Comparison of ENCODE assay signal across 22 cellular contexts in genomic region chr15:83695246-83695645, GRCh38. TPM values are rescaled to one million over a fixed set of nuclear protein-coding genes. Genes with fewer than 3 reads are reported as not detected.
DNase-seq lines count a peak whose midpoint lies in the region; ATAC-seq, FAIRE-seq and TF ChIP-seq lines count a peak whose summit lies in the region.
"Had no signal": no experiment of that assay in that cellular context is flagged by ENCODE, and none has a peak within 500 bp of the region (broad histone marks: within the 10 kb centered on the region; RNA-seq: fewer than 3 reads in every experiment).

No MANE protein-coding gene starts in this region.

- H3K79me1 ChIP-seq in trophoblast cell (ENCODE audit: low read length): peaks cover 12% of the 10 kb centered on the region

- no peak for FAIRE-seq in HTR-8/SVneo (lab: Jason Lieb, UNC)
- FAIRE-seq: GM12892 had no signal

- H4K12ac ChIP-seq in trophoblast cell (ENCODE audit: low read depth, low read length): no peak overlapping the region

- no peak overlapping the region for H4K8ac ChIP-seq in trophoblast cell (ENCODE audit: low read depth, low read length)

- peak overlapping the region; percentile 77 for H3K14ac ChIP-seq in trophoblast cell (ENCODE audit: low read length)

- WGBS in trophoblast cell (ENCODE audit: extremely low coverage, insufficient coverage, insufficient read length): no CpG with 5 or more reads among the region's 3 CpGs

- intact Hi-C loops in ascending aorta (cut with DNase I): no loop called here

- no peak for TF ChIP-seq CTCF in ascending aorta (IDR thresholded peaks at IDR 0.05)

- H3K9ac ChIP-seq in trophoblast cell (ENCODE audit: low read length): no peak overlapping the region

- H2BK120ac ChIP-seq in trophoblast cell (ENCODE audit: insufficient read depth, low read length, poor library complexity): no peak overlapping the region

- H3K27ac ChIP-seq in ascending aorta (peak overlapping the region; percentile 67 to 86), trophoblast cell (ENCODE audit: low read depth, low read length) (peak overlapping the region; percentile 69)
- H3K27ac ChIP-seq: lower lobe of right lung, prostate gland, suprapubic skin had no signal

- H2BK5ac ChIP-seq in trophoblast cell (ENCODE audit: low read depth, low read length, poor library complexity): no peak overlapping the region

- H2BK12ac ChIP-seq in trophoblast cell (ENCODE audit: low read length): peak overlapping the region; percentile 3

- H4K91ac ChIP-seq in trophoblast cell (ENCODE audit: low read depth, low read length): peak overlapping the region; percentile 64

- no peak overlapping the region for H3K23ac ChIP-seq in trophoblast cell (ENCODE audit: low read length)

- no peak overlapping the region for H3K18ac ChIP-seq in trophoblast cell (ENCODE audit: low read length)

- peak; percentile 24 for DNase-seq in HTR-8/SVneo (ENCODE audit: insufficient read length, low spot score)
- DNase-seq in ascending aorta (ENCODE audit: low spot score in 2 of 2): no peak
- DNase-seq in iPS-NIHi7 (ENCODE audit: extremely low spot score): peak; percentile 46
- DNase-seq in trophoblast cell: no peak
- DNase-seq in AG08395 (ENCODE audit: low spot score): no peak
- DNase-seq in NCI-H2171 (lab: John Stamatoyannopoulos, UW): no peak
- DNase-seq: activated CD4-positive, alpha-beta T cell treated with anti-CD3 and anti-CD28 coated beads for 36 hours; activated CD8-positive, alpha-beta memory T cell treated with anti-CD3 and anti-CD28 coated beads, Interleukin-2, amount 10 ng/mL, durations not matched to agents 7 days and 5 days; CD4-positive, CD25-positive, alpha-beta regulatory T cell; central memory CD4-positive, alpha-beta T cell; erythroblast; HCEC 1CT; lower lobe of right lung; MV-4-11; natural killer cell; NCI-H187 treated with DMSO at 0.1 percent for 48 hours; SW 1271 had no signal

- H3K9me3 ChIP-seq in ascending aorta (no peaks in the 10 kb centered on the region), trophoblast cell (ENCODE audit: insufficient read depth, low read depth, low read length) (no peaks in the 10 kb centered on the region)
- H3K9me3 ChIP-seq: lower lobe of right lung, prostate gland, suprapubic skin had no signal

- no peak for ATAC-seq in HG03378 (IDR thresholded peaks at IDR 0.05; ENCODE audit: unreplicated experiment)
- no peak for ATAC-seq in HG02759 (IDR thresholded peaks at IDR 0.05; ENCODE audit: unreplicated experiment)
- ATAC-seq: activated CD4-positive, alpha-beta T cell treated with anti-CD3 and anti-CD28 coated beads for 36 hours; activated CD8-positive, alpha-beta memory T cell treated with anti-CD3 and anti-CD28 coated beads, Interleukin-2, amount 10 ng/mL, durations not matched to agents 7 days and 5 days; lower lobe of right lung had no signal

- H3K27me3 ChIP-seq in ascending aorta: no peaks in the 10 kb centered on the region
- no peaks in the 10 kb centered on the region for H3K27me3 ChIP-seq in trophoblast cell (ENCODE audit: insufficient read depth, low read length)
- H3K27me3 ChIP-seq: suprapubic skin had no signal

- H3K4me3 ChIP-seq in ascending aorta: no peak overlapping the region
- H3K4me3 ChIP-seq in trophoblast cell (ENCODE audit: low read depth, low read length): no peak overlapping the region
- H3K4me3 ChIP-seq: lower lobe of right lung, prostate gland, suprapubic skin had no signal

- H3K36me3 ChIP-seq in ascending aorta: no peaks in the 10 kb centered on the region
- H3K36me3 ChIP-seq in trophoblast cell (ENCODE audit: control insufficient read depth in 1 of 2, insufficient read depth in 2 of 2, low read length in 2 of 2): no peaks in the 10 kb centered on the region
- H3K36me3 ChIP-seq: lower lobe of right lung, prostate gland, suprapubic skin had no signal

- H2AFZ ChIP-seq in trophoblast cell (ENCODE audit: insufficient read depth, low read length, poor library complexity): no peak overlapping the region

- H3K4me2 ChIP-seq in trophoblast cell (ENCODE audit: low read length): no peak overlapping the region

- no peaks in the 10 kb centered on the region for H3K79me2 ChIP-seq in trophoblast cell (ENCODE audit: control insufficient read depth, insufficient read depth, low read length, poor library complexity)

- no peak overlapping the region for H2AK5ac ChIP-seq in trophoblast cell (ENCODE audit: low read length)

- no peak overlapping the region for H3K4ac ChIP-seq in trophoblast cell (ENCODE audit: low read depth, low read length)

- H3K4me1 ChIP-seq in ascending aorta (peaks cover 18 to 39% of the 10 kb centered on the region in 2 donors), trophoblast cell (ENCODE audit: control insufficient read depth in 1 of 2, insufficient read depth in 2 of 2, low read length in 2 of 2) (peaks cover 12 to 19% of the 10 kb centered on the region in 2 experiments)
- H3K4me1 ChIP-seq: lower lobe of right lung, prostate gland, suprapubic skin had no signal

RNA-seq across cellular contexts. Expression of gene ADAMTSL3, which starts 41.3 kb away (rescaled TPM):
- total RNA-seq in ascending aorta: 28.1 TPM
- polyA plus RNA-seq in trophoblast cell (2013): 0.67 and 0.96 TPM in 2 replicates
- total RNA-seq: activated CD4-positive, alpha-beta T cell treated with anti-CD3 and anti-CD28 coated beads for 36 hours; activated CD8-positive, alpha-beta memory T cell treated with anti-CD3 and anti-CD28 coated beads, Interleukin-2, amount 10 ng/mL, durations not matched to agents 7 days and 5 days; CD4-positive, CD25-positive, alpha-beta regulatory T cell had no signal
- polyA plus RNA-seq: CD4-positive, CD25-positive, alpha-beta regulatory T cell had no signal

Comparison
In these comparisons a context has a peak if more than half of its experiments do, and no peak if none do; other contexts are left out.
1. DNase-seq: peak in HTR-8/SVneo (single experiment) and iPS-NIHi7 (single experiment); none in ascending aorta (0 of 2), trophoblast cell (0 of 2), AG08395 (single experiment) and NCI-H2171 (single experiment).